Comparison of ENCODE assay signal across 9 cellular contexts in the genomic region with DNA sequence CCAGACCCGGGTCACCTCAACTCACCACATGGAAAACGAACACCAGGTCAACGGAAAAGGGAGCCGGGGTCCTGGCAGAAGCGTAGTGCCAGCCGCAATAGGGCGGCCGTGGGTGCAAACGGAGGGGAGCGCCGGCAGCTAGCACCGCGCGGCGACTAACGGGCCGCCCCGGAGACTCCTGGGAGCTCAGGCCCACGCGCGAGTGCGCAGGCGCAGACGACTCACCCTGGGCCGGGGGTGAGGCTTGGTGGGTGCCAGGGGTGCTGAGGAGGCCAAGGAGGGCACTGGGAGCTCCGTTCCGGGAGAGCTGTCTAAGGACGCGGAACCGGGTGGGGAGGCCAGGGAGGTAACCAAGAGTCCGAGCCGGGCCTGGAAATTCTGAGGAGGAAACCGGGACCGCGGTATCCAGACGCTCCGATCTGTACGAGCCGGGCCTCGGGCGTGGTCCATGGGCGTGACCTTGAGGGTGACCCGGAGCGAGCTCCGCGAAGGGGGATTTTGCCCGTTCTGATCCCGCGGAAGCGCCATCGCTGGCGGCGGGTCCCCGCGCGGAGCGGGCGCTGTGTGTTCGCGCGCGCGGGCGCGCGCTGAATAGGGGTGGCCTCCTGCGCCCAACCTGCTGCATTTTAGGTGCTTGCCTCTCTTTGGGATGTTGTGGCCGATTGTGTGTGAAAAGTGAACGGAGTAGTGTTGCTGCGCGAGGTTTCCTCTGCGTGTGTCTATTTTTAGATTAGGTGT. TPM values are rescaled to one million over a fixed set of nuclear protein-coding genes. Genes with fewer than 3 reads are reported as not detected.
DNase-seq lines count a peak whose midpoint lies in the region; ATAC-seq, FAIRE-seq and TF ChIP-seq lines count a peak whose summit lies in the region.
"Had no signal": no experiment of that assay in that cellular context is flagged by ENCODE, and none has a peak within 500 bp of the region (broad histone marks: within the 10 kb centered on the region; RNA-seq: fewer than 3 reads in every experiment).

A gene (plus strand): TSS at position 213 of the 738 bp plus-strand sequence. CDS start 4,602 bp downstream, outside the sequence.

- peak within 1 kb of the TSS; percentile 97 for H3K27ac Mint-ChIP-seq in activated B cell treated with CpG ODN at 0.5 μM for 24 hours

- peak within 1 kb of the TSS; percentile 39 to 57 (median 50) for H3K4me3 ChIP-seq in keratinocyte (ENCODE audit: control insufficient read depth in 2 of 3, extremely low read depth in 1 of 3, insufficient read depth in 2 of 3, low read depth in 1 of 3, low read length in 3 of 3)

- H3K36me3 ChIP-seq in keratinocyte (ENCODE audit: control insufficient read depth in 2 of 2, extremely low read depth in 1 of 2, insufficient read depth in 2 of 2, low read length in 2 of 2) = no peaks in the 10 kb centered on the region

- peaks cover 3% of the 10 kb centered on the region for H3K27me3 ChIP-seq in keratinocyte (ENCODE audit: control insufficient read depth, extremely low read depth, insufficient read depth, low read length)

- peaks cover 33% of the 10 kb centered on the region for H3K36me3 Mint-ChIP-seq in activated B cell treated with CpG ODN at 0.5 μM for 24 hours (ENCODE audit: low read depth)

- intact Hi-C loops in activated B cell treated with CpG ODN at 0.5 μM for 24 hours (cut with micrococcal nuclease) = loop anchor here (1.0 to 10.0 kb wide), 7 partner anchors 32 to 310 kb away; a partner anchor contains a TSS

- no peak for FAIRE-seq in keratinocyte (lab: Jason Lieb, UNC)
- FAIRE-seq: colon had no signal

- H3K9me1 ChIP-seq in keratinocyte (ENCODE audit: control insufficient read depth, extremely low read depth, insufficient read depth, low read length) = no peaks in the 10 kb centered on the region

- no peaks in the 10 kb centered on the region for H3K79me2 ChIP-seq in keratinocyte (ENCODE audit: control insufficient read depth, insufficient read depth, low read length)

- ATAC-seq in GM21515 (IDR thresholded peaks at IDR 0.05; ENCODE audit: unreplicated experiment) (peak; percentile 70), activated B cell treated with CpG ODN at 0.5 μM for 24 hours (ENCODE audit: low read depth) (peak; percentile 80)

- DNase-seq in COLO829 (ENCODE audit: low spot score) (peak; percentile 53), LHCN-M2 (ENCODE audit: low read depth) (peak; percentile 51), activated B cell treated with CpG ODN at 0.5 μM for 24 hours (peak; percentile 85), caudate nucleus (lab: John Stamatoyannopoulos, UW) (peak in 55 of 61 donors; percentile 6 to 88 (median 70)), keratinocyte (ENCODE audit: low read depth, low spot score) (no peak), DMS153 treated with DMSO at 0.1 percent for 48 hours (lab: John Stamatoyannopoulos, UW; ENCODE audit: unreplicated experiment) (no peak)
- DNase-seq in stimulated activated CD4-positive, alpha-beta T cell treated with anti-CD3 and anti-CD28 coated beads, Interleukin-12 subunit alpha, Interleukin-12 subunit beta, amount 100 ng/mL, for 4 hours = peak; percentile 91

- H2AFZ ChIP-seq in keratinocyte (ENCODE audit: control insufficient read depth, low read length) = peak within 1 kb of the TSS; percentile 67

- H3K4me1 ChIP-seq in keratinocyte (ENCODE audit: control insufficient read depth, extremely low read depth, insufficient read depth, low read length) = no peaks in the 10 kb centered on the region

- H3K27me3 Mint-ChIP-seq in activated B cell treated with CpG ODN at 0.5 μM for 24 hours = no peaks in the 10 kb centered on the region

- H3K9me3 ChIP-seq in keratinocyte (ENCODE audit: control insufficient read depth, low read depth, low read length) = peaks cover 6% of the 10 kb centered on the region

- H3K27ac ChIP-seq in caudate nucleus (ENCODE audit: low read depth, low read length) (peak within 1 kb of the TSS; percentile 75), keratinocyte (ENCODE audit: control insufficient read depth, insufficient read depth, low read length) (no peak within 1 kb of the TSS)

- TF ChIP-seq CTCF in activated B cell treated with CpG ODN at 0.5 μM for 24 hours (IDR thresholded peaks at IDR 0.05) (no peak), keratinocyte (optimal IDR thresholded peaks at IDR 0.05 in 1 of 3, IDR thresholded peaks at IDR 0.05 in 1 of 3, conservative IDR thresholded peaks at IDR 0.05 in 1 of 3; ENCODE audit: extremely low read depth in 1 of 3, insufficient read depth in 2 of 3, low read length in 3 of 3) (no peak)

- dilution Hi-C loops in keratinocyte (cut with MboI; ENCODE audit: extremely low pct_ligation_motif_present, low sequenced_read_pairs) = no loop called here

- POLR2A ChIA-PET in activated B cell treated with CpG ODN at 0.5 μM for 24 hours (lab: Charles Lee) = interaction anchor here (0.5 to 2.2 kb wide), 24 partner anchors 16 to 1928 kb away, joined by 3 to 26 read pairs (median 5); a partner anchor contains a TSS

- CTCF ChIA-PET in activated B cell treated with CpG ODN at 0.5 μM for 24 hours (lab: Charles Lee) = no interaction called here

- peak within 1 kb of the TSS; percentile 57 for H3K4me2 ChIP-seq in keratinocyte (ENCODE audit: control insufficient read depth, extremely low read depth, insufficient read depth, low read depth, low read length)

- peaks cover 28% of the 10 kb centered on the region for H3K4me1 Mint-ChIP-seq in activated B cell treated with CpG ODN at 0.5 μM for 24 hours

- H3K9ac ChIP-seq in keratinocyte (ENCODE audit: control insufficient read depth, extremely low read depth, insufficient read depth, low read length) = no peak within 1 kb of the TSS

- H3K4me3 Mint-ChIP-seq in activated B cell treated with CpG ODN at 0.5 μM for 24 hours = peak within 1 kb of the TSS; percentile 97

- H3K9me3 Mint-ChIP-seq in activated B cell treated with CpG ODN at 0.5 μM for 24 hours = peaks cover 5% of the 10 kb centered on the region

- H4K20me1 ChIP-seq in keratinocyte (ENCODE audit: control insufficient read depth, extremely low read depth, insufficient read depth, low read length) = no peaks in the 10 kb centered on the region

RNA-seq across cellular contexts. Expression of the gene that starts here (rescaled TPM):
- 4.0 and 5.4 TPM in 2 replicates for total RNA-seq in LHCN-M2 (2014; rRNA removed)
- polyA plus RNA-seq in LHCN-M2 (2012) = 1.4 TPM
- 11.5 and 14.4 TPM in 2 replicates for total RNA-seq in activated B cell treated with CpG ODN at 0.5 μM for 24 hours
- polyA plus RNA-seq in keratinocyte = 0.28 to 0.64 TPM (median 0.57 TPM) in 3 replicates
- 0.54 TPM for polyA plus RNA-seq in keratinocyte (2011; ENCODE audit: low read depth)
- 0.38 and 0.39 TPM in 2 replicates for polyA plus RNA-seq in keratinocyte (2011; cell fraction: cytosol; rRNA removed)
- 2.5 and 2.6 TPM in 2 replicates for polyA plus RNA-seq in keratinocyte (2011; cell fraction: nucleus; rRNA removed)
- polyA plus RNA-seq in keratinocyte (2012; ENCODE audit: low replicate concordance) = 0.28 and 0.48 TPM in 2 replicates
- polyA minus RNA-seq in keratinocyte = 0.39 to 1.1 TPM (median 0.70 TPM) in 3 replicates
- not detected for polyA minus RNA-seq in keratinocyte (2011; cell fraction: cytosol; rRNA and poly(A)+ RNA removed)
- polyA minus RNA-seq in keratinocyte (2011; cell fraction: nucleus; rRNA and poly(A)+ RNA removed) = 1.9 and 3.5 TPM in 2 replicates

Comparison
In these comparisons a context has a peak if more than half of its experiments do, and no peak if none do; other contexts are left out.
1. DNase-seq: peak in COLO829 (single experiment), LHCN-M2 (single experiment), activated B cell treated with CpG ODN at 0.5 μM for 24 hours (single experiment), caudate nucleus (55 of 61) and stimulated activated CD4-positive, alpha-beta T cell treated with anti-CD3 and anti-CD28 coated beads, Interleukin-12 subunit alpha, Interleukin-12 subunit beta, amount 100 ng/mL, for 4 hours (single experiment); none in keratinocyte (single experiment) and DMS153 treated with DMSO at 0.1 percent for 48 hours (single experiment).